ENCODE assay signal across 22 cellular contexts in genomic region chr3:103170651-103171050, GRCh38.
DNase-seq lines count a peak whose midpoint lies in the region; ATAC-seq, FAIRE-seq and TF ChIP-seq lines count a peak whose summit lies in the region.
"Had no signal": no experiment of that assay in that cellular context is flagged by ENCODE, and none has a peak within 500 bp of the region (broad histone marks: within the 10 kb centered on the region; RNA-seq: fewer than 3 reads in every experiment).

No MANE protein-coding gene starts in this region.

- no peak overlapping the region for H3K9ac ChIP-seq in GM12878 (ENCODE audit: control insufficient read depth, insufficient read depth, low read length)
- H3K9ac ChIP-seq: BLaER1 had no signal

- H3K4me3 ChIP-seq in GM12878 (no peak overlapping the region), WERI-Rb-1 (ENCODE audit: low read depth, low read length) (no peak overlapping the region)
- H3K4me3 ChIP-seq: BLaER1, K562, spleen, tibial artery had no signal

- H3K27me3 ChIP-seq in GM12878 (replicated peaks in 1 of 2; ENCODE audit: control insufficient read depth in 2 of 2, insufficient read depth in 2 of 2, low read length in 1 of 2) (no peaks in the 10 kb centered on the region), WERI-Rb-1 (ENCODE audit: insufficient read depth, low read depth, severe bottlenecking) (no peaks in the 10 kb centered on the region)
- H3K27me3 ChIP-seq: BLaER1, spleen, tibial artery had no signal

- H2AFZ ChIP-seq in GM12878 (ENCODE audit: control insufficient read depth, low read depth, low read length): no peak overlapping the region

- ATAC-seq in GM19043 (IDR thresholded peaks at IDR 0.05; ENCODE audit: low read depth, unreplicated experiment): peak; percentile 73
- ATAC-seq in HG02588 (IDR thresholded peaks at IDR 0.05; ENCODE audit: unreplicated experiment): peak; percentile 62
- peak; percentile 81 for ATAC-seq in HG03139 (IDR thresholded peaks at IDR 0.05; ENCODE audit: unreplicated experiment)
- ATAC-seq in GM12878: peak; percentile 78
- no peak for ATAC-seq in GM18502 (IDR thresholded peaks at IDR 0.05; ENCODE audit: poor library complexity, unreplicated experiment)
- ATAC-seq: activated naive CD8-positive, alpha-beta T cell treated with anti-CD3 and anti-CD28 coated beads, Interleukin-2, amount 50 U/mL, for 24 hours; K562; left colon had no signal

- H3K4me2 ChIP-seq in GM12878 (ENCODE audit: control insufficient read depth, insufficient read depth): no peak overlapping the region
- H3K4me2 ChIP-seq: BLaER1 had no signal

- no peak for TF ChIP-seq POLR2A in GM12878 (IDR thresholded peaks at IDR 0.05; ENCODE audit: low read depth, low read length)

- no peaks in the 10 kb centered on the region for H3K79me2 ChIP-seq in GM12878 (ENCODE audit: control insufficient read depth, insufficient read depth, low read length)

- POLR2A ChIA-PET in GM12878 (lab: Charles Lee): no interaction called here

- H3K27ac ChIP-seq in GM12878 (ENCODE audit: control insufficient read depth, insufficient read depth): no peak overlapping the region
- no peak overlapping the region for H3K27ac ChIP-seq in substantia nigra (ENCODE audit: low read depth, low read length, poor library complexity, severe bottlenecking)
- H3K27ac ChIP-seq in WERI-Rb-1: no peak overlapping the region
- H3K27ac ChIP-seq: BLaER1, spleen, tibial artery had no signal

- RAD21 ChIA-PET in GM12878 (lab: Charles Lee; ENCODE audit: unreplicated experiment): no interaction called here

- H3K36me3 ChIP-seq in GM12878 (ENCODE audit: control insufficient read depth in 2 of 2, insufficient read depth in 2 of 2, low read length in 1 of 2): no peaks in the 10 kb centered on the region
- H3K36me3 ChIP-seq in WERI-Rb-1: no peaks in the 10 kb centered on the region
- H3K36me3 ChIP-seq: BLaER1, spleen, tibial artery had no signal

- FAIRE-seq in GM12878 (lab: Jason Lieb, UNC): no peak
- FAIRE-seq: K562 had no signal

- CTCF ChIA-PET in GM12878 (lab: Yijun Ruan, JAX): interaction anchor here (0.6 to 1.0 kb wide), 3 partner anchors 33 to 125 kb away, joined by 3 read pairs; no protein-coding TSS in a partner anchor

- TF ChIP-seq CTCF in GM12878 (IDR thresholded peaks at IDR 0.05 in 2 of 3, conservative IDR thresholded peaks at IDR 0.05 in 1 of 3; ENCODE audit: control insufficient read depth in 2 of 3, extremely low read depth in 1 of 3, insufficient read depth in 1 of 3, low read depth in 3 of 3, low read length in 3 of 3) (no peak), WERI-Rb-1 (IDR thresholded peaks at IDR 0.05; ENCODE audit: low read depth, low read length) (no peak)

- no peak for DNase-seq in GM12878 (ENCODE audit: low read depth, low spot score)
- DNase-seq in substantia nigra (lab: John Stamatoyannopoulos, UW): no peak
- no peak for DNase-seq in WERI-Rb-1
- DNase-seq: activated naive CD8-positive, alpha-beta T cell treated with anti-CD3 and anti-CD28 coated beads, Interleukin-2, amount 50 U/mL, for 24 hours; DMS79 treated with DMSO at 0.1 percent for 48 hours; erythroblast; HFFc6; left colon; midbrain; MV-4-11; NCI-H2081 treated with DMSO at 0.1 percent for 48 hours; NCI-H510A treated with DMSO at 0.1 percent for 48 hours; SHP77 treated with DMSO at 0.1 percent for 48 hours; spleen; T-helper 2 cell; tibial artery had no signal

- H4K20me1 ChIP-seq in GM12878 (ENCODE audit: control insufficient read depth, insufficient read depth): no peaks in the 10 kb centered on the region
- H4K20me1 ChIP-seq: BLaER1 had no signal

- in situ Hi-C loops in GM12878 (cut with MboI): no loop called here

- TF ChIP-seq EP300 in GM12878 (IDR thresholded peaks at IDR 0.05; ENCODE audit: borderline replicate concordance in 1 of 2, control insufficient read depth in 1 of 2, low read depth in 2 of 2, low read length in 2 of 2): peak in 1 of 2 experiments; percentile 38; a peak in 1 of 4 replicates

- intact Hi-C loops in GM12878 (cut with micrococcal nuclease; ENCODE audit: unreplicated experiment): loop anchor here (5.0 kb wide), 1 partner anchor 47 kb away; no protein-coding TSS in a partner anchor

- no TSS peak for BruUV-seq in GM12878 (replicated peaks; lab: Mats Ljungman, UMichigan)

- SMC1A ChIA-PET in GM12878 (lab: Charles Lee; ENCODE audit: uncharacterized antibody, unreplicated experiment): interaction anchor here (0.6 to 1.7 kb wide), 7 partner anchors 9 to 477 kb away, joined by 3 to 7 read pairs (median 3); no protein-coding TSS in a partner anchor

- TF ChIP-seq RAD21 in GM12878 (IDR thresholded peaks at IDR 0.05; ENCODE audit: insufficient read depth, low read depth, low read length): no peak

- H3K9me3 ChIP-seq in GM12878 (replicated peaks; ENCODE audit: control insufficient read depth, insufficient read depth, low read length): no peaks in the 10 kb centered on the region
- no peaks in the 10 kb centered on the region for H3K9me3 ChIP-seq in WERI-Rb-1 (ENCODE audit: severe bottlenecking)
- H3K9me3 ChIP-seq: BLaER1, spleen, tibial artery had no signal

- no peaks in the 10 kb centered on the region for H3K4me1 ChIP-seq in GM12878 (ENCODE audit: control insufficient read depth, insufficient read depth, low read length)
- H3K4me1 ChIP-seq: BLaER1, spleen, tibial artery had no signal

TF ChIP-seq in GM12878, 131 proteins besides CTCF, POLR2A, EP300 and RAD21 (continues in another document):
- TF ChIP-seq NBN (IDR thresholded peaks at IDR 0.05) (no peak), BMI1 (IDR thresholded peaks at IDR 0.05; ENCODE audit: borderline replicate concordance) (peak; percentile 30; the same call in 1 of the 2 replicates), GATAD2B (conservative IDR thresholded peaks at IDR 0.05; ENCODE audit: low read depth) (no peak), PKNOX1 (IDR thresholded peaks at IDR 0.05) (0 out of 2 replicates have a peak, but pooled peaks have one; percentile 16), FOS (IDR thresholded peaks at IDR 0.05; ENCODE audit: borderline replicate concordance, extremely low read depth, insufficient read length) (no peak), DPF2 (IDR thresholded peaks at IDR 0.05) (0 out of 2 replicates have a peak, but pooled peaks have one; percentile 35), RELB (IDR thresholded peaks at IDR 0.05; ENCODE audit: low read depth) (0 out of 2 replicates have a peak, but pooled peaks have one; percentile 35), RBBP5 (conservative IDR thresholded peaks at IDR 0.05) (no peak), SPI1 (IDR thresholded peaks at IDR 0.05; ENCODE audit: borderline replicate concordance, insufficient read depth, low read depth, low read length) (peak; percentile 18; the same call in 1 of the 2 replicates), MEF2B (IDR thresholded peaks at IDR 0.05; ENCODE audit: partially characterized antibody, poor library complexity, severe bottlenecking) (peak; percentile 72), ZNF207 (IDR thresholded peaks at IDR 0.05; ENCODE audit: borderline replicate concordance) (no peak), PML (IDR thresholded peaks at IDR 0.05; ENCODE audit: low read length) (no peak), KLF5 (IDR thresholded peaks at IDR 0.05; ENCODE audit: partially characterized antibody) (no peak), POLR2AphosphoS5 (IDR thresholded peaks at IDR 0.05; ENCODE audit: low read length) (no peak)
